Comparison of ENCODE assay signal across 1 cellular context in the genomic region with DNA sequence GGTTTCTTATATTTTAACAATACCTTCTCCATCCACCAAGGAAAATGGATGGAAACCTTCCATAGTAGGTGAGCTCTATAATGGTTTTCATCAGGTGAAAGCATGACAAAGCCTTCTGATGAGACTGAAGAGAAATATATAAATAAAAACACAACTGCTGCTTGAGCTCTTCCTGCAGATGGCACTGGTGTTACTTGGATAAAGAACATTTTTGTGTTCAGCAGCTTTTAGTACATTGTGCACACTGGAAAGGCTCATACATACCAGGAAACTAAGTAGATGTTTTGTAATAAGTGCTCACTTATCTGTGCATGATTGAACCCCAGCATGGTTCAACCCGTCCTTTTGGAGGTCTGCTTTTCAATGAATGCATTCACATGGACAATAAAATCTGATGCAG.
TF ChIP-seq lines count a peak whose summit lies in the region.

No MANE protein-coding gene starts in this region.

TF ChIP-seq in GM12878, 131 proteins besides CTCF, POLR2A, EP300 and RAD21 (continued from another document):
- TF ChIP-seq EZH2 (IDR thresholded peaks at IDR 0.05; ENCODE audit: borderline replicate concordance, control insufficient read depth, low read depth, low read length): no peak
